Comparison of ENCODE assay signal across 8 cellular contexts in the genomic region with DNA sequence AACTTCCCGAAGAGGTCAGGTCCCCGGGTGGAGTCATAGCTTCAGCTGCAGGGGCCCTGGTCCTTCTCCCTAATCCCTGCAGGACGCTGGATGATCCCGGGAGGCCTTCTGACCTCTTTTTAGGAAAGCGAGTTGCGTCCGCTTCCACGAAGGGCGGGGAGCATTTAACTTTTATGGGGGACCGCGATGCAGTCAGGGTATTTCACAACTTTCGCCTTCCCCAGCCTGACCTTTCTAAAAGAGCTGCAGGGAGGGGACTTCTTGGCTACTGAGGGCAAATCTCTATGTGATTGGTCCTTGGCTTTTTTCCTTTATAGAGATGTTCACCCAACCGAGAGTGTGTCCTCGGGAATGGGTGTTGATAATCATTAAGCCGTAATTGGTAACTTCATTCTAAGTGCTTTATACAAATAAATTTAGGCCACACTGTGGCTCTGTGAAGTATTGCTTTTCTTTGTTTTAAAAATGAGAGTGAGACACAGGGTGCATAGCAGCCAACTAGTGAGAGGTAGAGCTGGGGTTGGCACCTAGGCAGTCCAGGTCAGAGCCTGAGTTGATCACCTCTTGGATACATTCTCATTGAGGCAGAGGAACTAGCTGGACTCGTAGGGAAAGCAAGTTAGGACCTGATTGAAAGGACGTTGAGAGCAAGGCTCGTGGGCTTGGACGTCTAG. TPM values are rescaled to one million over a fixed set of nuclear protein-coding genes. Genes with fewer than 3 reads are reported as not detected.
DNase-seq lines count a peak whose midpoint lies in the region; FAIRE-seq and TF ChIP-seq lines count a peak whose summit lies in the region.

No MANE protein-coding gene starts in this region.

- peak overlapping the region; percentile 71 to 93 (median 92) for H3K9ac ChIP-seq in subcutaneous abdominal adipose tissue (ENCODE audit: low read length in 5 of 5)

- peak overlapping the region; percentile 98 to 99 (median 99) for H3K4me3 ChIP-seq in subcutaneous abdominal adipose tissue (ENCODE audit: low read depth in 1 of 5, low read length in 5 of 5)

- peak overlapping the region; percentile 84 for H3K4me3 Mint-ChIP-seq in MCF 10A (ENCODE audit: unreplicated experiment)

- CTCF ChIA-PET in MCF 10A (lab: Yijun Ruan, JAX), result interaction anchor here (1.0 to 1.3 kb wide), 3 partner anchors 19 to 160 kb away, joined by 3 read pairs; no protein-coding TSS in a partner anchor

- H3K9me3 Mint-ChIP-seq in MCF 10A (ENCODE audit: unreplicated experiment), result peaks cover 16% of the 10 kb centered on the region

- no TSS peak for BruUV-seq in MCF 10A (replicated peaks; lab: Mats Ljungman, UMichigan)

- peaks cover 0 to 19% (median 18%) of the 10 kb centered on the region in 5 donors for H3K4me1 ChIP-seq in subcutaneous abdominal adipose tissue (ENCODE audit: control insufficient read depth in 5 of 5, insufficient read depth in 5 of 5, low read length in 5 of 5)

- peak overlapping the region; percentile 72 for H3K27ac ChIP-seq in subcutaneous abdominal adipose tissue (ENCODE audit: low read depth, low read length)

- peaks cover 14% of the 10 kb centered on the region for H3K36me3 Mint-ChIP-seq in MCF 10A (ENCODE audit: insufficient read depth, unreplicated experiment)

- intact Hi-C loops in MCF 10A (cut with micrococcal nuclease), result loop anchor here (2.0 to 5.0 kb wide), 3 partner anchors 69 to 209 kb away; partner anchors contain the start of genes ZNF224, ZNF227 and ZNF284

- no peak for FAIRE-seq in H54 (lab: Jason Lieb, UNC)

- peak overlapping the region; percentile 90 for H3K27ac Mint-ChIP-seq in MCF 10A (ENCODE audit: low read depth, unreplicated experiment)

- POLR2A ChIA-PET in MCF 10A (lab: Yijun Ruan, JAX), result interaction anchor here (0.5 to 4.0 kb wide), 18 partner anchors 19 to 497 kb away, joined by 3 to 20 read pairs (median 5); partner anchors contain the start of genes ZNF155, ZNF180, ZNF221 and ZNF222

- DNase-seq in GM03348 (ENCODE audit: low spot score), result peak; percentile 23
- DNase-seq in H54 (ENCODE audit: insufficient read length, low spot score), result peak; percentile 12
- peak; percentile 69 for DNase-seq in NOMO-1 treated with DMSO at 0.1 percent for 48 hours (lab: John Stamatoyannopoulos, UW; ENCODE audit: unreplicated experiment)
- peak; percentile 14 for DNase-seq in MCF 10A (ENCODE audit: unreplicated experiment)
- DNase-seq in kidney tubule cell (ENCODE audit: low spot score), result peak; percentile 49
- no peak for DNase-seq in NCI-H2196 (lab: John Stamatoyannopoulos, UW; ENCODE audit: unreplicated experiment)
- DNase-seq in NCI-H1694 (lab: John Stamatoyannopoulos, UW), result no peak

- TF ChIP-seq POLR2A in H54 (IDR thresholded peaks at IDR 0.05; ENCODE audit: low read depth, low read length), result no peak

- no peaks in the 10 kb centered on the region for H3K27me3 ChIP-seq in subcutaneous abdominal adipose tissue (ENCODE audit: control insufficient read depth in 5 of 5, insufficient read depth in 4 of 5, low read length in 5 of 5)

- H3K4me1 Mint-ChIP-seq in MCF 10A (ENCODE audit: insufficient read depth, unreplicated experiment), result peaks cover 14% of the 10 kb centered on the region

- H3K27me3 Mint-ChIP-seq in MCF 10A (ENCODE audit: insufficient read depth, unreplicated experiment), result no peaks in the 10 kb centered on the region

- H3K9me3 ChIP-seq in subcutaneous abdominal adipose tissue (ENCODE audit: control insufficient read depth in 5 of 5, low read length in 5 of 5), result peaks cover 10 to 27% (median 24%) of the 10 kb centered on the region in 5 donors

- no peak for TF ChIP-seq CTCF in MCF 10A (IDR thresholded peaks at IDR 0.05; ENCODE audit: unreplicated experiment)

- peaks cover 15 to 19% (median 17%) of the 10 kb centered on the region in 5 donors for H3K36me3 ChIP-seq in subcutaneous abdominal adipose tissue (ENCODE audit: control insufficient read depth in 5 of 5, insufficient read depth in 5 of 5, low read length in 5 of 5)

RNA-seq across cellular contexts. Expression of gene ZNF230, which starts 0.8 kb away (rescaled TPM):
- 2.9 and 4.0 TPM in 2 replicates for total RNA-seq in MCF 10A (2022)

RNA-seq across cellular contexts. Expression of gene ZNF155, which starts 19.6 kb away (rescaled TPM):
- total RNA-seq in MCF 10A (2022), result 4.2 and 6.7 TPM in 2 replicates

RNA-seq across cellular contexts. Expression of gene ZNF222, which starts 21.6 kb away (rescaled TPM):
- 3.3 and 4.3 TPM in 2 replicates for total RNA-seq in MCF 10A (2022)

RNA-seq across cellular contexts. Expression of gene ZNF223, which starts 48.2 kb away (rescaled TPM):
- total RNA-seq in MCF 10A (2022), result 0.56 and 0.59 TPM in 2 replicates

RNA-seq across cellular contexts. Expression of gene ZNF221, which starts 52.6 kb away (rescaled TPM):
- 1.2 and 1.8 TPM in 2 replicates for total RNA-seq in MCF 10A (2022)

Comparison
In these comparisons a context has a peak if more than half of its experiments do, and no peak if none do; other contexts are left out.
1. DNase-seq: peak in GM03348 (single experiment), H54 (single experiment), NOMO-1 treated with DMSO at 0.1 percent for 48 hours (single experiment), MCF 10A (single experiment) and kidney tubule cell (single experiment); none in NCI-H2196 (single experiment) and NCI-H1694 (single experiment).